23 cellular contexts compared by ENCODE assay signal in genomic region chr11:131464024-131464423, GRCh38.
A peak's percentile ranks its signal among the peaks of the same experiment; 100 is the strongest.
DNase-seq lines count a peak whose midpoint lies in the region; FAIRE-seq and TF ChIP-seq lines count a peak whose summit lies in the region.
"Had no signal": no experiment of that assay in that cellular context is flagged by ENCODE, and none has a peak within 500 bp of the region (broad histone marks: within the 10 kb centered on the region; RNA-seq: fewer than 3 reads in every experiment).

No MANE protein-coding gene starts in this region.

- H3K9me3 ChIP-seq in astrocyte (ENCODE audit: insufficient read depth, low read depth, low read length) (no peaks in the 10 kb centered on the region), hepatocyte (ENCODE audit: low read depth) (no peaks in the 10 kb centered on the region), neuronal stem cell (replicated peaks in 1 of 2; ENCODE audit: control insufficient read depth in 2 of 2, insufficient read depth in 1 of 2, low read depth in 1 of 2, low read length in 2 of 2) (no peaks in the 10 kb centered on the region), Peyer's patch (no peaks in the 10 kb centered on the region)
- H3K9me3 ChIP-seq: SJCRH30 had no signal

- peak overlapping the region; percentile 52 for H2BK15ac ChIP-seq in neuronal stem cell (ENCODE audit: low read length)

- H3K4me2 ChIP-seq in astrocyte (ENCODE audit: low read length) (no peak overlapping the region), hepatocyte (peak overlapping the region; percentile 11), neuronal stem cell (ENCODE audit: insufficient read depth, low read length, poor library complexity, severe bottlenecking) (no peak overlapping the region)

- 42% methylated on average over 11 of the region's 11 CpGs for WGBS in hepatocyte (ENCODE audit: low lambda C conversion rate, missing lambda C conversion rate)
- no CpG with 5 or more reads among the region's 11 CpGs for WGBS in neuronal stem cell (ENCODE audit: extremely low coverage in 2 of 2, insufficient read length in 2 of 2, insufficient replicate concordance in 1 of 2), 2 donors

- H3K4me3 Mint-ChIP-seq in astrocyte (ENCODE audit: unreplicated experiment) = no peak overlapping the region
- H3K4me3 Mint-ChIP-seq: CD8-positive, alpha-beta memory T cell had no signal

- H4K91ac ChIP-seq in neuronal stem cell (ENCODE audit: low read depth, low read length, poor library complexity) = no peak overlapping the region

- no peak overlapping the region for H4K8ac ChIP-seq in neuronal stem cell (ENCODE audit: low read depth, low read length)

- no peak overlapping the region for H2AK5ac ChIP-seq in neuronal stem cell (ENCODE audit: low read depth, low read length)

- no peak overlapping the region for H3K4ac ChIP-seq in neuronal stem cell (ENCODE audit: low read length)

- peak; percentile 34 for DNase-seq in ELF-1 (ENCODE audit: low read depth, low spot score)
- no peak for DNase-seq in astrocyte (ENCODE audit: low read depth)
- no peak for DNase-seq in hepatocyte (ENCODE audit: low spot score)
- no peak for DNase-seq in neuronal stem cell (ENCODE audit: low spot score)
- DNase-seq in dermis blood vessel endothelial cell = no peak
- no peak for DNase-seq in Peyer's patch
- no peak for DNase-seq in H7
- no peak for DNase-seq in NK-92 (lab: John Stamatoyannopoulos, UW; ENCODE audit: unreplicated experiment)
- DNase-seq: CD8-positive, alpha-beta memory T cell; DMS79; HCEC 1CT; KG1; NCI-H1092; NCI-H146; NCI-H2029; NCI-H446; NCI-H69; SJCRH30 had no signal

- no peaks in the 10 kb centered on the region for H3K9me3 Mint-ChIP-seq in astrocyte (ENCODE audit: unreplicated experiment)

- no peaks in the 10 kb centered on the region for H3K36me3 Mint-ChIP-seq in astrocyte (ENCODE audit: low read depth, unreplicated experiment)
- H3K36me3 Mint-ChIP-seq: CD8-positive, alpha-beta memory T cell had no signal

- peaks cover 16% of the 10 kb centered on the region for H3K27me3 Mint-ChIP-seq in astrocyte (ENCODE audit: low read depth, unreplicated experiment)

- no peaks in the 10 kb centered on the region for H3K4me1 ChIP-seq in astrocyte (ENCODE audit: insufficient read depth, low read length)
- H3K4me1 ChIP-seq in hepatocyte (ENCODE audit: insufficient read depth) = peaks cover 8% of the 10 kb centered on the region
- peaks cover 0 to 14% of the 10 kb centered on the region in 2 donors for H3K4me1 ChIP-seq in neuronal stem cell (ENCODE audit: control insufficient read depth in 2 of 2, insufficient read depth in 1 of 2, low read depth in 1 of 2, low read length in 2 of 2)
- no peaks in the 10 kb centered on the region for H3K4me1 ChIP-seq in Peyer's patch
- H3K4me1 ChIP-seq: SJCRH30 had no signal

- no peaks in the 10 kb centered on the region for H3K79me1 ChIP-seq in neuronal stem cell (ENCODE audit: low read depth, low read length)

- H3K4me1 Mint-ChIP-seq in astrocyte (ENCODE audit: low read depth, unreplicated experiment) = peaks cover 17% of the 10 kb centered on the region
- H3K4me1 Mint-ChIP-seq: CD8-positive, alpha-beta memory T cell had no signal

- no peaks in the 10 kb centered on the region for H3K9me2 ChIP-seq in hepatocyte (replicated peaks; ENCODE audit: insufficient read depth)

- H4K20me1 ChIP-seq in astrocyte (ENCODE audit: insufficient read depth, low read length) (no peaks in the 10 kb centered on the region), hepatocyte (ENCODE audit: insufficient read depth, poor library complexity, severe bottlenecking) (no peaks in the 10 kb centered on the region)

- no peak overlapping the region for H2BK120ac ChIP-seq in neuronal stem cell (ENCODE audit: low read depth, low read length)

- H3K18ac ChIP-seq in neuronal stem cell (ENCODE audit: low read length) = no peak overlapping the region

- peak overlapping the region; percentile 41 for H2AFZ ChIP-seq in astrocyte (ENCODE audit: low read depth, low read length)
- no peak overlapping the region for H2AFZ ChIP-seq in hepatocyte
- H2AFZ ChIP-seq in neuronal stem cell (ENCODE audit: low read length) = no peak overlapping the region

- H3K36me3 ChIP-seq in astrocyte (ENCODE audit: insufficient read depth, low read length) (no peaks in the 10 kb centered on the region), hepatocyte (replicated peaks; ENCODE audit: insufficient read depth, low read depth) (no peaks in the 10 kb centered on the region), neuronal stem cell (replicated peaks in 1 of 2; ENCODE audit: control insufficient read depth in 2 of 2, insufficient read depth in 2 of 2, low read length in 2 of 2) (no peaks in the 10 kb centered on the region), Peyer's patch (no peaks in the 10 kb centered on the region), H7 (replicated peaks; ENCODE audit: control insufficient read depth, insufficient read depth, low read length) (no peaks in the 10 kb centered on the region)
- H3K36me3 ChIP-seq: SJCRH30 had no signal

- H3K9ac ChIP-seq in astrocyte (ENCODE audit: low read length) = no peak overlapping the region
- H3K9ac ChIP-seq in neuronal stem cell (ENCODE audit: low read depth, low read length, poor library complexity) = no peak overlapping the region

- TF ChIP-seq POLR2A in Peyer's patch (IDR thresholded peaks at IDR 0.05) = no peak

- no peak overlapping the region for H3K14ac ChIP-seq in neuronal stem cell (ENCODE audit: low read length)

- no peak overlapping the region for H3K27ac ChIP-seq in astrocyte (ENCODE audit: low read depth, low read length)
- H3K27ac ChIP-seq in hepatocyte = no peak overlapping the region
- H3K27ac ChIP-seq in neuronal stem cell (replicated peaks; ENCODE audit: low read length) = no peak overlapping the region
- H3K27ac ChIP-seq in Peyer's patch = no peak overlapping the region
- H3K27ac ChIP-seq: C4-2B, SJCRH30 had no signal

- no peak overlapping the region for H2BK12ac ChIP-seq in neuronal stem cell (ENCODE audit: low read length)

- no peak overlapping the region for H3K27ac Mint-ChIP-seq in astrocyte (ENCODE audit: unreplicated experiment)
- H3K27ac Mint-ChIP-seq: CD8-positive, alpha-beta memory T cell had no signal

- H3K27me3 ChIP-seq in astrocyte (ENCODE audit: insufficient read depth, low read length) (peaks cover 9% of the 10 kb centered on the region), hepatocyte (peaks cover 5% of the 10 kb centered on the region), neuronal stem cell (ENCODE audit: control insufficient read depth in 3 of 3, insufficient read depth in 3 of 3, low read depth in 1 of 3, low read length in 3 of 3) (no peaks in the 10 kb centered on the region), Peyer's patch (no peaks in the 10 kb centered on the region), H7 (ENCODE audit: control insufficient read depth, insufficient read depth, low read length) (no peaks in the 10 kb centered on the region)
- H3K27me3 ChIP-seq: SJCRH30 had no signal

- no peak for TF ChIP-seq CTCF in astrocyte (IDR thresholded peaks at IDR 0.05; ENCODE audit: insufficient read depth, low read depth, low read length)
- TF ChIP-seq CTCF in hepatocyte (IDR thresholded peaks at IDR 0.05; ENCODE audit: poor library complexity) = no peak
- TF ChIP-seq CTCF in Peyer's patch (IDR thresholded peaks at IDR 0.05) = no peak

- no peaks in the 10 kb centered on the region for H3K79me2 ChIP-seq in astrocyte (ENCODE audit: insufficient read depth, low read length)
- H3K79me2 ChIP-seq in hepatocyte = no peaks in the 10 kb centered on the region

- H3K23ac ChIP-seq in neuronal stem cell (ENCODE audit: low read depth, low read length, poor library complexity) = no peak overlapping the region

- FAIRE-seq in astrocyte (lab: Jason Lieb, UNC) = no peak
- FAIRE-seq: A204.1, D721Med, HTR-8/SVneo, RCC 7860 had no signal

- H3K4me3 ChIP-seq in astrocyte (ENCODE audit: insufficient read depth, low read depth, low read length) (no peak overlapping the region), hepatocyte (no peak overlapping the region), neuronal stem cell (ENCODE audit: low read length in 2 of 2) (no peak overlapping the region), Peyer's patch (no peak overlapping the region), H7 (ENCODE audit: insufficient read depth, low read depth, low read length) (no peak overlapping the region)
- H3K4me3 ChIP-seq: SJCRH30 had no signal

- H2BK5ac ChIP-seq in neuronal stem cell (ENCODE audit: low read length) = no peak overlapping the region
